27 cellular contexts compared by ENCODE assay signal in genomic region chr11:100273066-100273815, GRCh38.
"Had no signal": no experiment of that assay in that cellular context is flagged by ENCODE, and none has a peak within 500 bp of the region (broad histone marks: within the 10 kb centered on the region; RNA-seq: fewer than 3 reads in every experiment).

No MANE protein-coding gene starts in this region.

- DNase-seq: heart right ventricle; islet precursor cell; kidney glomerular epithelial cell; left cardiac atrium; mesendoderm; naive B cell; natural killer cell; nephron progenitor cell; ovary; retina; right cardiac atrium; stimulated activated CD4-positive, alpha-beta T cell treated with anti-CD3 and anti-CD28 coated beads, Interleukin-4, amount 100 ng/mL, for 24 hours; stimulated activated naive CD4-positive, alpha-beta T cell treated with Interleukin-2 at 50 U/mL for 16 hours; stimulated activated naive CD8-positive, alpha-beta T cell treated with anti-CD3 and anti-CD28 coated beads, Interleukin-15, amount 100 ng/mL, for 72 hours; substantia nigra had no signal

- H3K27ac ChIP-seq: heart right ventricle, hepatocyte, neural progenitor cell, ovary, prostate gland, skin epidermis, tibial nerve, upper lobe of left lung had no signal

- H3K79me2 ChIP-seq: hepatocyte had no signal

- H3K27me3 ChIP-seq: heart right ventricle, hepatocyte, neural progenitor cell, ovary, tibial nerve, upper lobe of left lung had no signal

- H3K27me3 Mint-ChIP-seq: naive B cell; stimulated activated naive CD8-positive, alpha-beta T cell treated with anti-CD3 and anti-CD28 coated beads, Interleukin-15, amount 100 ng/mL, for 72 hours had no signal

- H3K9ac ChIP-seq: neural progenitor cell had no signal

- ATAC-seq: heart right ventricle; left cardiac atrium; left lobe of liver; natural killer cell; right cardiac atrium; sciatic nerve; stimulated activated effector memory CD8-positive, alpha-beta T cell treated with anti-CD3 and anti-CD28 coated beads, Interleukin-12 subunit alpha, Interleukin-12 subunit beta, amount 100 ng/mL, for 72 hours; stimulated activated naive CD8-positive, alpha-beta T cell treated with anti-CD3 and anti-CD28 coated beads, Interleukin-15, amount 100 ng/mL, for 72 hours had no signal

- H3K4me3 ChIP-seq: heart right ventricle, hepatocyte, lung, neural progenitor cell, ovary, prostate gland, skin epidermis, tibial nerve, upper lobe of left lung had no signal

- H3K27ac Mint-ChIP-seq: mesothelial cell of epicardium; natural killer cell; nephron progenitor cell; neural progenitor cell; stimulated activated effector memory CD8-positive, alpha-beta T cell treated with anti-CD3 and anti-CD28 coated beads, Interleukin-12 subunit alpha, Interleukin-12 subunit beta, amount 100 ng/mL, for 72 hours; stimulated activated naive CD8-positive, alpha-beta T cell treated with anti-CD3 and anti-CD28 coated beads, Interleukin-15, amount 100 ng/mL, for 72 hours had no signal

- H3K9me3 ChIP-seq: ovary, prostate gland had no signal

- H3K36me3 Mint-ChIP-seq: naive B cell; neural progenitor cell; stimulated activated effector memory CD8-positive, alpha-beta T cell treated with anti-CD3 and anti-CD28 coated beads, Interleukin-12 subunit alpha, Interleukin-12 subunit beta, amount 100 ng/mL, for 72 hours had no signal

- H3K4me2 ChIP-seq: hepatocyte, neural progenitor cell had no signal

- H3K36me3 ChIP-seq: heart right ventricle, neural progenitor cell, ovary, prostate gland, tibial nerve, upper lobe of left lung had no signal

- H3K4me3 Mint-ChIP-seq: mesothelial cell of epicardium; naive B cell; natural killer cell; nephron progenitor cell; neural progenitor cell; stimulated activated effector memory CD8-positive, alpha-beta T cell treated with anti-CD3 and anti-CD28 coated beads, Interleukin-12 subunit alpha, Interleukin-12 subunit beta, amount 100 ng/mL, for 72 hours; stimulated activated naive CD8-positive, alpha-beta T cell treated with anti-CD3 and anti-CD28 coated beads, Interleukin-15, amount 100 ng/mL, for 72 hours had no signal

- H2AFZ ChIP-seq: hepatocyte, neural progenitor cell had no signal

- FAIRE-seq: urothelium cell line had no signal

- H3K4me1 Mint-ChIP-seq: naive B cell; natural killer cell; neural progenitor cell; stimulated activated effector memory CD8-positive, alpha-beta T cell treated with anti-CD3 and anti-CD28 coated beads, Interleukin-12 subunit alpha, Interleukin-12 subunit beta, amount 100 ng/mL, for 72 hours; stimulated activated naive CD8-positive, alpha-beta T cell treated with anti-CD3 and anti-CD28 coated beads, Interleukin-15, amount 100 ng/mL, for 72 hours had no signal

- H3K4me1 ChIP-seq: heart right ventricle, neural progenitor cell, prostate gland, tibial nerve, upper lobe of left lung had no signal
